Comparison of ENCODE assay signal across 17 cellular contexts in genomic region chr5:169970334-169970733, GRCh38. TPM values are rescaled to one million over a fixed set of nuclear protein-coding genes. Genes with fewer than 3 reads are reported as not detected.
A peak's percentile ranks its signal among the peaks of the same experiment; 100 is the strongest.
DNase-seq lines count a peak whose midpoint lies in the region; ATAC-seq and TF ChIP-seq lines count a peak whose summit lies in the region.
"Had no signal": no experiment of that assay in that cellular context is flagged by ENCODE, and none has a peak within 500 bp of the region (broad histone marks: within the 10 kb centered on the region; RNA-seq: fewer than 3 reads in every experiment).

No MANE protein-coding gene starts in this region.

- TF ChIP-seq CTCF in mesothelial cell of epicardium (IDR thresholded peaks at IDR 0.05; ENCODE audit: unreplicated experiment), result no peak
- TF ChIP-seq CTCF in esophagus squamous epithelium (IDR thresholded peaks at IDR 0.05), result no peak

- peak; percentile 87 for ATAC-seq in HG02759 (IDR thresholded peaks at IDR 0.05; ENCODE audit: unreplicated experiment)
- peak; percentile 29 for ATAC-seq in SK-N-SH treated with all-trans-retinoic acid at 6 μM for 48 hours
- no peak for ATAC-seq in HG03097 (IDR thresholded peaks at IDR 0.05; ENCODE audit: low FRiP score, unreplicated experiment)

- no peaks in the 10 kb centered on the region for H3K4me1 Mint-ChIP-seq in activated naive CD8-positive, alpha-beta T cell (ENCODE audit: low read depth)
- no peaks in the 10 kb centered on the region for H3K4me1 Mint-ChIP-seq in activated naive CD8-positive, alpha-beta T cell treated with anti-CD3 and anti-CD28 coated beads for 36 hours
- H3K4me1 Mint-ChIP-seq in mesothelial cell of epicardium, result peaks cover 16% of the 10 kb centered on the region

- DNase-seq in activated naive CD8-positive, alpha-beta T cell treated with anti-CD3 and anti-CD28 coated beads for 36 hours, result no peak
- DNase-seq in mesothelial cell of epicardium (ENCODE audit: low spot score in 2 of 2, unreplicated experiment in 2 of 2) (no peak), esophagus squamous epithelium (lab: John Stamatoyannopoulos, UW) (no peak), NCI-H446 treated with DMSO at 0.1 percent for 48 hours (lab: John Stamatoyannopoulos, UW) (no peak)
- DNase-seq: activated T-cell treated with anti-CD3 and anti-CD28 coated beads, Interleukin-2, amount 50 U/mL, for 48 hours; aorta; KG1; NCI-H1436; occipital lobe; OCI-M1; stimulated activated CD4-positive, alpha-beta T cell treated with anti-CD3 and anti-CD28 coated beads, Interleukin-12 subunit alpha, Interleukin-12 subunit beta, amount 100 ng/mL, for 4 hours had no signal

- peaks cover 4% of the 10 kb centered on the region for H3K36me3 Mint-ChIP-seq in activated naive CD8-positive, alpha-beta T cell
- peaks cover 7% of the 10 kb centered on the region for H3K36me3 Mint-ChIP-seq in activated naive CD8-positive, alpha-beta T cell treated with anti-CD3 and anti-CD28 coated beads for 36 hours
- H3K36me3 Mint-ChIP-seq in mesothelial cell of epicardium, result no peaks in the 10 kb centered on the region

- H3K36me3 ChIP-seq in esophagus squamous epithelium, result no peaks in the 10 kb centered on the region

- peaks cover 0 to 18% (median 0%) of the 10 kb centered on the region in 4 donors for H3K27me3 ChIP-seq in esophagus squamous epithelium

- no peak overlapping the region for H3K4me3 ChIP-seq in esophagus squamous epithelium

- H3K9me3 Mint-ChIP-seq in activated naive CD8-positive, alpha-beta T cell (ENCODE audit: low read depth), result no peaks in the 10 kb centered on the region
- H3K9me3 Mint-ChIP-seq in activated naive CD8-positive, alpha-beta T cell treated with anti-CD3 and anti-CD28 coated beads for 36 hours, result no peaks in the 10 kb centered on the region
- H3K9me3 Mint-ChIP-seq in mesothelial cell of epicardium, result no peaks in the 10 kb centered on the region

- H3K27me3 Mint-ChIP-seq in activated naive CD8-positive, alpha-beta T cell, result no peaks in the 10 kb centered on the region
- H3K27me3 Mint-ChIP-seq in activated naive CD8-positive, alpha-beta T cell treated with anti-CD3 and anti-CD28 coated beads for 36 hours, result no peaks in the 10 kb centered on the region
- peaks cover 9% of the 10 kb centered on the region for H3K27me3 Mint-ChIP-seq in mesothelial cell of epicardium (ENCODE audit: low read depth)

- H3K4me1 ChIP-seq in esophagus squamous epithelium, result no peaks in the 10 kb centered on the region

- no peak overlapping the region for H3K27ac ChIP-seq in esophagus squamous epithelium

- H3K4me3 Mint-ChIP-seq in activated naive CD8-positive, alpha-beta T cell, result no peak overlapping the region
- H3K4me3 Mint-ChIP-seq in activated naive CD8-positive, alpha-beta T cell treated with anti-CD3 and anti-CD28 coated beads for 36 hours, result no peak overlapping the region
- H3K4me3 Mint-ChIP-seq in mesothelial cell of epicardium, result no peak overlapping the region

- intact Hi-C loops in esophagus squamous epithelium (cut with DNase I), result no loop called here

- no peaks in the 10 kb centered on the region for H3K9me3 ChIP-seq in esophagus squamous epithelium

- no peak for TF ChIP-seq POLR2A in esophagus squamous epithelium (IDR thresholded peaks at IDR 0.05)

- H3K27ac Mint-ChIP-seq in activated naive CD8-positive, alpha-beta T cell, result peak overlapping the region; percentile 43
- no peak overlapping the region for H3K27ac Mint-ChIP-seq in activated naive CD8-positive, alpha-beta T cell treated with anti-CD3 and anti-CD28 coated beads for 36 hours
- no peak overlapping the region for H3K27ac Mint-ChIP-seq in mesothelial cell of epicardium

TF ChIP-seq in SK-N-SH treated with all-trans-retinoic acid at 6 μM for 48 hours, 23 proteins besides CTCF, POLR2A, EP300 and RAD21:
- TF ChIP-seq, protein P1, sequence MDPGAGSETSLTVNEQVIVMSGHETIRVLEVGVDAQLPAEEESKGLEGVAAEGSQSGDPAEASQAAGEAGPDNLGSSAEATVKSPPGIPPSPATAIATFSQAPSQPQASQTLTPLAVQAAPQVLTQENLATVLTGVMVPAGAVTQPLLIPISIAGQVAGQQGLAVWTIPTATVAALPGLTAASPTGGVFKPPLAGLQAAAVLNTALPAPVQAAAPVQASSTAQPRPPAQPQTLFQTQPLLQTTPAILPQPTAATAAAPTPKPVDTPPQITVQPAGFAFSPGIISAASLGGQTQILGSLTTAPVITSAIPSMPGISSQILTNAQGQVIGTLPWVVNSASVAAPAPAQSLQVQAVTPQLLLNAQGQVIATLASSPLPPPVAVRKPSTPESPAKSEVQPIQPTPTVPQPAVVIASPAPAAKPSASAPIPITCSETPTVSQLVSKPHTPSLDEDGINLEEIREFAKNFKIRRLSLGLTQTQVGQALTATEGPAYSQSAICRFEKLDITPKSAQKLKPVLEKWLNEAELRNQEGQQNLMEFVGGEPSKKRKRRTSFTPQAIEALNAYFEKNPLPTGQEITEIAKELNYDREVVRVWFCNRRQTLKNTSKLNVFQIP (CRISPR knock-in tag; IDR thresholded peaks at IDR 0.05; ENCODE audit: borderline replicate concordance, low read depth), result no peak
- TF ChIP-seq ZNF70 (CRISPR knock-in tag; IDR thresholded peaks at IDR 0.05) (no peak), ZNF8 (CRISPR knock-in tag; IDR thresholded peaks at IDR 0.05) (no peak), ARNTL (CRISPR knock-in tag; IDR thresholded peaks at IDR 0.05; ENCODE audit: borderline replicate concordance, low read depth) (no peak), CSRNP3 (CRISPR knock-in tag; IDR thresholded peaks at IDR 0.05) (no peak), SNAI2 (CRISPR knock-in tag; IDR thresholded peaks at IDR 0.05) (no peak), CREB5 (CRISPR knock-in tag; IDR thresholded peaks at IDR 0.05; ENCODE audit: low read depth) (no peak), BACH2 (CRISPR knock-in tag; IDR thresholded peaks at IDR 0.05; ENCODE audit: borderline replicate concordance) (no peak), TCF4 (CRISPR knock-in tag; IDR thresholded peaks at IDR 0.05; ENCODE audit: borderline replicate concordance) (no peak), RARB (CRISPR knock-in tag; IDR thresholded peaks at IDR 0.05) (no peak), ZNF565 (CRISPR knock-in tag; conservative IDR thresholded peaks at IDR 0.05; ENCODE audit: low read depth) (no peak), CSDC2 (CRISPR knock-in tag; IDR thresholded peaks at IDR 0.05) (no peak)
- TF ChIP-seq, protein P2, sequence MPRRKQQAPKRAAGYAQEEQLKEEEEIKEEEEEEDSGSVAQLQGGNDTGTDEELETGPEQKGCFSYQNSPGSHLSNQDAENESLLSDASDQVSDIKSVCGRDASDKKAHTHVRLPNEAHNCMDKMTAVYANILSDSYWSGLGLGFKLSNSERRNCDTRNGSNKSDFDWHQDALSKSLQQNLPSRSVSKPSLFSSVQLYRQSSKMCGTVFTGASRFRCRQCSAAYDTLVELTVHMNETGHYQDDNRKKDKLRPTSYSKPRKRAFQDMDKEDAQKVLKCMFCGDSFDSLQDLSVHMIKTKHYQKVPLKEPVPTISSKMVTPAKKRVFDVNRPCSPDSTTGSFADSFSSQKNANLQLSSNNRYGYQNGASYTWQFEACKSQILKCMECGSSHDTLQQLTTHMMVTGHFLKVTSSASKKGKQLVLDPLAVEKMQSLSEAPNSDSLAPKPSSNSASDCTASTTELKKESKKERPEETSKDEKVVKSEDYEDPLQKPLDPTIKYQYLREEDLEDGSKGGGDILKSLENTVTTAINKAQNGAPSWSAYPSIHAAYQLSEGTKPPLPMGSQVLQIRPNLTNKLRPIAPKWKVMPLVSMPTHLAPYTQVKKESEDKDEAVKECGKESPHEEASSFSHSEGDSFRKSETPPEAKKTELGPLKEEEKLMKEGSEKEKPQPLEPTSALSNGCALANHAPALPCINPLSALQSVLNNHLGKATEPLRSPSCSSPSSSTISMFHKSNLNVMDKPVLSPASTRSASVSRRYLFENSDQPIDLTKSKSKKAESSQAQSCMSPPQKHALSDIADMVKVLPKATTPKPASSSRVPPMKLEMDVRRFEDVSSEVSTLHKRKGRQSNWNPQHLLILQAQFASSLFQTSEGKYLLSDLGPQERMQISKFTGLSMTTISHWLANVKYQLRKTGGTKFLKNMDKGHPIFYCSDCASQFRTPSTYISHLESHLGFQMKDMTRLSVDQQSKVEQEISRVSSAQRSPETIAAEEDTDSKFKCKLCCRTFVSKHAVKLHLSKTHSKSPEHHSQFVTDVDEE (CRISPR knock-in tag; IDR thresholded peaks at IDR 0.05), result no peak

RNA-seq across cellular contexts. Expression of gene INSYN2B, which starts 10.0 kb away (rescaled TPM):
- not detected for total RNA-seq in activated naive CD8-positive, alpha-beta T cell treated with anti-CD3 and anti-CD28 coated beads for 36 hours
- total RNA-seq in mesothelial cell of epicardium, result 0.49 to 0.61 TPM (median 0.56 TPM) in 3 replicates
- under 1 TPM in 1 of 4 donors, not detected in 3; 0.09 TPM for total RNA-seq in esophagus squamous epithelium
- total RNA-seq: Calu3; T-helper 1 cell treated with Interleukin-12 subunit alpha and Interleukin-12 subunit beta and Interleukin-4 antibody, amounts not matched to agents 30 ng/mL and 1 ng/mL, for 36 hours had no signal
